23 cellular contexts compared by ENCODE assay signal in genomic region chr10:121593267-121593666, GRCh38. TPM values are rescaled to one million over a fixed set of nuclear protein-coding genes. Genes with fewer than 3 reads are reported as not detected.
DNase-seq lines count a peak whose midpoint lies in the region; ATAC-seq and TF ChIP-seq lines count a peak whose summit lies in the region.
"Had no signal": no experiment of that assay in that cellular context is flagged by ENCODE, and none has a peak within 500 bp of the region (broad histone marks: within the 10 kb centered on the region; RNA-seq: fewer than 3 reads in every experiment).

No MANE protein-coding gene starts in this region.

- H3K36me3 ChIP-seq in right atrium auricular region, result no peaks in the 10 kb centered on the region
- H3K36me3 ChIP-seq in hepatocyte (replicated peaks; ENCODE audit: insufficient read depth, low read depth), result no peaks in the 10 kb centered on the region
- H3K36me3 ChIP-seq: BLaER1 treated with 17β-estradiol and CSF1 and Interleukin-3, amounts not matched to agents 10 nM and 100 nM; heart right ventricle had no signal

- H3K27ac ChIP-seq in right atrium auricular region (peak overlapping the region; percentile 9), hepatocyte (no peak overlapping the region)
- H3K27ac ChIP-seq: BLaER1 treated with 17β-estradiol and CSF1 and Interleukin-3, amounts not matched to agents 10 nM and 100 nM; heart right ventricle; tibial artery; VCaP had no signal

- H4K20me1 ChIP-seq in hepatocyte (ENCODE audit: insufficient read depth, poor library complexity, severe bottlenecking), result peaks cover 47% of the 10 kb centered on the region

- ATAC-seq in Right ventricle myocardium inferior, result no peak
- no peak for ATAC-seq in GM21723 (IDR thresholded peaks at IDR 0.05; ENCODE audit: unreplicated experiment)
- no peak for ATAC-seq in GM19023 (IDR thresholded peaks at IDR 0.05; ENCODE audit: unreplicated experiment)
- ATAC-seq: heart right ventricle; stimulated activated effector memory CD8-positive, alpha-beta T cell treated with anti-CD3 and anti-CD28 coated beads, Interleukin-12 subunit alpha, Interleukin-12 subunit beta, amount 100 ng/mL, for 72 hours had no signal

- peaks cover 98% of the 10 kb centered on the region for H3K79me2 ChIP-seq in hepatocyte

- no peak for TF ChIP-seq CTCF in right atrium auricular region (IDR thresholded peaks at IDR 0.05)
- no peak for TF ChIP-seq CTCF in hepatocyte (IDR thresholded peaks at IDR 0.05; ENCODE audit: poor library complexity)

- H2AFZ ChIP-seq in hepatocyte, result no peak overlapping the region

- H3K27me3 ChIP-seq in right atrium auricular region, result no peaks in the 10 kb centered on the region
- H3K27me3 ChIP-seq in hepatocyte, result no peaks in the 10 kb centered on the region
- H3K27me3 ChIP-seq: tibial artery had no signal

- intact Hi-C loops in Right ventricle myocardium inferior (cut with DNase I), result no loop called here

- WGBS in hepatocyte (ENCODE audit: low lambda C conversion rate, missing lambda C conversion rate), result 85% methylated on average over 5 of the region's 5 CpGs

- no peaks in the 10 kb centered on the region for H3K9me3 ChIP-seq in right atrium auricular region
- no peaks in the 10 kb centered on the region for H3K9me3 ChIP-seq in hepatocyte (ENCODE audit: low read depth)
- H3K9me3 ChIP-seq: BLaER1 treated with 17β-estradiol and CSF1 and Interleukin-3, amounts not matched to agents 10 nM and 100 nM; heart right ventricle; tibial artery had no signal

- H3K4me2 ChIP-seq in hepatocyte, result peak overlapping the region; percentile 92
- H3K4me2 ChIP-seq: BLaER1 treated with 17β-estradiol and CSF1 and Interleukin-3, amounts not matched to agents 10 nM and 100 nM had no signal

- peaks cover 0 to 22% of the 10 kb centered on the region in 2 donors for H3K4me1 ChIP-seq in right atrium auricular region
- peaks cover 41% of the 10 kb centered on the region for H3K4me1 ChIP-seq in hepatocyte (ENCODE audit: insufficient read depth)

- DNase-seq in right atrium auricular region (ENCODE audit: low spot score), result no peak
- DNase-seq in Right ventricle myocardium inferior (ENCODE audit: missing footprints), result no peak
- no peak for DNase-seq in hepatocyte (ENCODE audit: low spot score)
- peak; percentile 81 for DNase-seq in pons (ENCODE audit: low spot score)
- no peak for DNase-seq in HT-29 (ENCODE audit: low spot score)
- no peak for DNase-seq in AG20443 (ENCODE audit: low spot score)
- DNase-seq: activated CD4-positive, alpha-beta T cell treated with anti-CD3 and anti-CD28 coated beads, Interleukin-2, amount 50 U/mL, for 48 hours; activated gamma-delta T cell treated with Interleukin-2 at 50 U/mL for 16 hours; activated T-cell treated with anti-CD3 and anti-CD28 coated beads for 4 hours; amniotic stem cell; effector memory CD4-positive, alpha-beta T cell; heart right ventricle; NCI-H1436; NCI-H526; SIG-M5 had no signal

- H3K4me3 ChIP-seq in right atrium auricular region (no peak overlapping the region), hepatocyte (no peak overlapping the region)
- H3K4me3 ChIP-seq: BLaER1 treated with 17β-estradiol and CSF1 and Interleukin-3, amounts not matched to agents 10 nM and 100 nM; heart right ventricle; tibial artery had no signal

- H3K9me2 ChIP-seq in hepatocyte (replicated peaks; ENCODE audit: insufficient read depth), result no peaks in the 10 kb centered on the region

RNA-seq across cellular contexts. Expression of gene FGFR2, which starts 5.0 kb away (rescaled TPM):
- total RNA-seq in right atrium auricular region, result 10 to 100 TPM in 1 of 2 donors, 1 to 10 TPM in 1; 2.8 to 19.0 TPM
- total RNA-seq in Right ventricle myocardium inferior, result 0.70 TPM
- total RNA-seq in hepatocyte, result 72.6 and 90.4 TPM in 2 replicates
- polyA plus RNA-seq in hepatocyte, result 41.3 and 50.8 TPM in 2 replicates
- 29.2 and 31.9 TPM in 2 replicates for total RNA-seq in HT-29 (2014; rRNA removed; shearing (Covaris generic))
- total RNA-seq: OCI-LY7; T-helper 1 cell treated with Interleukin-12 subunit alpha and Interleukin-12 subunit beta and Interleukin-4 antibody, amounts not matched to agents 30 ng/mL and 1 ng/mL, for 36 hours had no signal
